ENCODE assay signal across 21 cellular contexts in the genomic region with DNA sequence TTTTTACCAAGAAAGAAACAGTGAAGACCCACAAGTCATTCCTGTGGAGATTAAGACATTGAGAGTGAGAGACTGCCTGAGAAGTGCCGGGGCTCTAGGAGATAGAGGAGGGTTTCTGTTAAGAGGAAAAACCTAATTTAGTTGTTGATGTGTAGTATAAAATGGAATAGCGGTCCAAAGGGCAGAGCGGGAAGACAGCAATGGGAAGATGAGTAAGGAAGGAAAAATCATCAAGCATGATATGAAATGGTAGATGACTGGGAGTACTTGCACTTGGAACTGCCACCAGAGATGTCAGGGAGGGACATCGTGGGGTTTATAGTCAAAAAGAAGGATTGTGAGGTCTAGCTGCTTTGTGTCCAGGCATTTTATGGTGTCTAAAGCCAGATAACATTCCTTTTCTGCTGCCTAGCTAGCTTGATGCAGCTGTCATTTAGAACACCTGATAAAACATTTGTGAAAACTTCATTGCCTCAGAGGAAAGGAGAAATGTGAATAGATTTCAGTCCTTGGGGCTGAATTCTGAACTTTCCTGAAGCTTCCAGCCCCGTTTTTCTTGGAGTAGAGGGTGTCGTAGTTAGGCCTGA. TPM values are rescaled to one million over a fixed set of nuclear protein-coding genes. Genes with fewer than 3 reads are reported as not detected.
DNase-seq lines count a peak whose midpoint lies in the region; ATAC-seq and TF ChIP-seq lines count a peak whose summit lies in the region.
"Had no signal": no experiment of that assay in that cellular context is flagged by ENCODE, and none has a peak within 500 bp of the region (broad histone marks: within the 10 kb centered on the region; RNA-seq: fewer than 3 reads in every experiment).

No MANE protein-coding gene starts in this region.

- peaks cover 32% of the 10 kb centered on the region for H3K36me3 Mint-ChIP-seq in T-helper 1 cell treated with Interleukin-12 subunit alpha and Interleukin-12 subunit beta and Interleukin-4 antibody, amounts not matched to agents 30 μg/mL and 1 μg/mL, for 36 hours (ENCODE audit: low read depth)
- H3K36me3 Mint-ChIP-seq in CD4-positive, alpha-beta T cell (ENCODE audit: low read depth): peaks cover 93% of the 10 kb centered on the region
- H3K36me3 Mint-ChIP-seq in activated naive CD4-positive, alpha-beta T cell treated with anti-CD3 and anti-CD28 coated beads, Interleukin-2, amount 50 U/mL, for 72 hours: peaks cover 10 to 12% of the 10 kb centered on the region in 2 donors
- H3K36me3 Mint-ChIP-seq in naive thymus-derived CD4-positive, alpha-beta T cell: peaks cover 21 to 59% (median 30%) of the 10 kb centered on the region in 5 donors

- no peaks in the 10 kb centered on the region for H3K27me3 Mint-ChIP-seq in T-helper 1 cell treated with Interleukin-12 subunit alpha and Interleukin-12 subunit beta and Interleukin-4 antibody, amounts not matched to agents 30 μg/mL and 1 μg/mL, for 36 hours (ENCODE audit: low read depth)
- H3K27me3 Mint-ChIP-seq in CD4-positive, alpha-beta T cell: no peaks in the 10 kb centered on the region
- H3K27me3 Mint-ChIP-seq in naive thymus-derived CD4-positive, alpha-beta T cell: no peaks in the 10 kb centered on the region

- H3K36me3 ChIP-seq in naive thymus-derived CD4-positive, alpha-beta T cell (ENCODE audit: control insufficient read depth in 2 of 3, insufficient read depth in 3 of 3, low read length in 3 of 3): peaks cover 22 to 70% (median 41%) of the 10 kb centered on the region in 3 experiments
- H3K36me3 ChIP-seq: ovary had no signal

- peak overlapping the region; percentile 32 for H3K27ac Mint-ChIP-seq in T-helper 1 cell treated with Interleukin-12 subunit alpha and Interleukin-12 subunit beta and Interleukin-4 antibody, amounts not matched to agents 30 μg/mL and 1 μg/mL, for 36 hours
- H3K27ac Mint-ChIP-seq in CD4-positive, alpha-beta T cell: peak overlapping the region; percentile 66
- H3K27ac Mint-ChIP-seq in activated naive CD4-positive, alpha-beta T cell treated with anti-CD3 and anti-CD28 coated beads, Interleukin-2, amount 50 U/mL, for 72 hours: peak overlapping the region; percentile 17 to 39
- peak overlapping the region in 8 of 9 donors; percentile 2 to 45 (median 14) for H3K27ac Mint-ChIP-seq in naive thymus-derived CD4-positive, alpha-beta T cell
- H3K27ac Mint-ChIP-seq: endodermal cell had no signal

- DNase-seq in T-helper 1 cell (no peak), midbrain (lab: John Stamatoyannopoulos, UW) (no peak)
- no peak for DNase-seq in CD4-positive, alpha-beta T cell
- no peak for DNase-seq in activated naive CD4-positive, alpha-beta T cell treated with anti-CD3 and anti-CD28 coated beads, Interleukin-2, amount 50 U/mL, for 72 hours (ENCODE audit: low spot score in 2 of 2)
- DNase-seq in naive thymus-derived CD4-positive, alpha-beta T cell: no peak
- DNase-seq: activated effector memory CD4-positive, alpha-beta T cell treated with Interleukin-2 at 50 U/mL for 16 hours; EL; endodermal cell; left ventricle myocardium inferior; NCI-H1105; NCI-H2107; NCI-H526; ovary; stimulated activated naive CD8-positive, alpha-beta T cell treated with anti-CD3 and anti-CD28 coated beads, Interleukin-15, Interleukin-2, amounts not matched to agents 100 U/mL and 50 U/mL, for 24 hours; trophoblast cell had no signal

- CTCF ChIA-PET in CD4-positive, alpha-beta T cell (lab: Charles Lee): no interaction called here
- CTCF ChIA-PET in naive thymus-derived CD4-positive, alpha-beta T cell (lab: Charles Lee): no interaction called here

- no peaks in the 10 kb centered on the region for H3K27me3 ChIP-seq in CD4-positive, alpha-beta T cell (ENCODE audit: control insufficient read depth, insufficient read depth, low read length)
- H3K27me3 ChIP-seq in naive thymus-derived CD4-positive, alpha-beta T cell (ENCODE audit: control insufficient read depth in 2 of 2, insufficient read depth in 2 of 2, low read length in 2 of 2): no peaks in the 10 kb centered on the region
- H3K27me3 ChIP-seq: ovary had no signal

- H3K4me3 Mint-ChIP-seq in T-helper 1 cell treated with Interleukin-12 subunit alpha and Interleukin-12 subunit beta and Interleukin-4 antibody, amounts not matched to agents 30 μg/mL and 1 μg/mL, for 36 hours: no peak overlapping the region
- no peak overlapping the region for H3K4me3 Mint-ChIP-seq in CD4-positive, alpha-beta T cell
- no peak overlapping the region for H3K4me3 Mint-ChIP-seq in naive thymus-derived CD4-positive, alpha-beta T cell
- H3K4me3 Mint-ChIP-seq: endodermal cell had no signal

- H3K27ac ChIP-seq in CD4-positive, alpha-beta T cell (ENCODE audit: low read depth, low read length): no peak overlapping the region
- no peak overlapping the region for H3K27ac ChIP-seq in naive thymus-derived CD4-positive, alpha-beta T cell (ENCODE audit: low read depth, low read length)
- H3K27ac ChIP-seq: 22Rv1, GM23248, left ventricle myocardium inferior, ovary, VCaP had no signal

- peaks cover 2% of the 10 kb centered on the region for H3K4me1 Mint-ChIP-seq in T-helper 1 cell treated with Interleukin-12 subunit alpha and Interleukin-12 subunit beta and Interleukin-4 antibody, amounts not matched to agents 30 μg/mL and 1 μg/mL, for 36 hours (ENCODE audit: low read depth)
- H3K4me1 Mint-ChIP-seq in CD4-positive, alpha-beta T cell (ENCODE audit: low read depth): peaks cover 14% of the 10 kb centered on the region
- H3K4me1 Mint-ChIP-seq in naive thymus-derived CD4-positive, alpha-beta T cell: peaks cover 3 to 18% (median 11%) of the 10 kb centered on the region in 7 donors

- H3K4me3 ChIP-seq in naive thymus-derived CD4-positive, alpha-beta T cell (ENCODE audit: low read length): no peak overlapping the region
- H3K4me3 ChIP-seq: GM23248, left ventricle myocardium inferior, ovary had no signal

- no peaks in the 10 kb centered on the region for H3K9me3 ChIP-seq in CD4-positive, alpha-beta T cell (ENCODE audit: control insufficient read depth, low read length)
- no peaks in the 10 kb centered on the region for H3K9me3 ChIP-seq in naive thymus-derived CD4-positive, alpha-beta T cell (ENCODE audit: control insufficient read depth in 2 of 3, low read length in 3 of 3)
- H3K9me3 ChIP-seq: left ventricle myocardium inferior, ovary had no signal

- POLR2A ChIA-PET in CD4-positive, alpha-beta T cell (lab: Charles Lee): interaction anchor here (1.0 kb wide), 1 partner anchor 58 kb away, joined by 4 read pairs; a partner anchor contains a TSS
- POLR2A ChIA-PET in naive thymus-derived CD4-positive, alpha-beta T cell (lab: Charles Lee): no interaction called here

- H3K9me3 Mint-ChIP-seq in T-helper 1 cell treated with Interleukin-12 subunit alpha and Interleukin-12 subunit beta and Interleukin-4 antibody, amounts not matched to agents 30 μg/mL and 1 μg/mL, for 36 hours: no peaks in the 10 kb centered on the region
- H3K9me3 Mint-ChIP-seq in CD4-positive, alpha-beta T cell: no peaks in the 10 kb centered on the region
- no peaks in the 10 kb centered on the region for H3K9me3 Mint-ChIP-seq in activated naive CD4-positive, alpha-beta T cell treated with anti-CD3 and anti-CD28 coated beads, Interleukin-2, amount 50 U/mL, for 72 hours
- H3K9me3 Mint-ChIP-seq in naive thymus-derived CD4-positive, alpha-beta T cell: peaks cover 0 to 2% (median 0%) of the 10 kb centered on the region in 11 donors
- H3K9me3 Mint-ChIP-seq: endodermal cell had no signal

- no peak for ATAC-seq in CD4-positive, alpha-beta T cell (ENCODE audit: poor library complexity)
- ATAC-seq in activated naive CD4-positive, alpha-beta T cell treated with anti-CD3 and anti-CD28 coated beads, Interleukin-2, amount 50 U/mL, for 72 hours: no peak
- ATAC-seq in naive thymus-derived CD4-positive, alpha-beta T cell: no peak
- ATAC-seq in HG03135 (IDR thresholded peaks at IDR 0.05; ENCODE audit: unreplicated experiment): no peak
- no peak for ATAC-seq in HG03565 (IDR thresholded peaks at IDR 0.05; ENCODE audit: unreplicated experiment)
- ATAC-seq: stimulated activated naive CD8-positive, alpha-beta T cell treated with anti-CD3 and anti-CD28 coated beads, Interleukin-15, Interleukin-2, amounts not matched to agents 100 U/mL and 50 U/mL, for 24 hours had no signal

- intact Hi-C loops in CD4-positive, alpha-beta T cell (cut with DNase I, micrococcal nuclease): no loop called here
- intact Hi-C loops in naive thymus-derived CD4-positive, alpha-beta T cell (cut with micrococcal nuclease): no loop called here

- no peaks in the 10 kb centered on the region for H3K4me1 ChIP-seq in naive thymus-derived CD4-positive, alpha-beta T cell (ENCODE audit: control insufficient read depth in 2 of 2, insufficient read depth in 2 of 2, low read length in 2 of 2)

- no peak for TF ChIP-seq CTCF in CD4-positive, alpha-beta T cell (IDR thresholded peaks at IDR 0.05)

RNA-seq across cellular contexts. Expression of a gene that starts 20.1 kb away (rescaled TPM):
- 10 to 100 TPM; 27.1 to 28.3 TPM for total RNA-seq in CD4-positive, alpha-beta T cell
- 10 to 100 TPM; 26.6 to 34.6 TPM for total RNA-seq in activated naive CD4-positive, alpha-beta T cell treated with anti-CD3 and anti-CD28 coated beads, Interleukin-2, amount 50 U/mL, for 72 hours
- 10 to 100 TPM; 32.7 to 55.8 (median 49.3) TPM for total RNA-seq in naive thymus-derived CD4-positive, alpha-beta T cell
- polyA plus RNA-seq in naive thymus-derived CD4-positive, alpha-beta T cell: 10 to 100 TPM; 23.7 to 37.6 TPM

RNA-seq across cellular contexts. Expression of a gene that starts 57.8 kb away (rescaled TPM):
- 100 to 1,000 TPM; 157 to 161 TPM for total RNA-seq in CD4-positive, alpha-beta T cell
- 100 to 1,000 TPM in 1 of 2 donors, 10 to 100 TPM in 1; 86.4 to 100 TPM for total RNA-seq in activated naive CD4-positive, alpha-beta T cell treated with anti-CD3 and anti-CD28 coated beads, Interleukin-2, amount 50 U/mL, for 72 hours
- 100 to 1,000 TPM; 111 to 168 (median 146) TPM for total RNA-seq in naive thymus-derived CD4-positive, alpha-beta T cell
- 10 to 100 TPM; 43.0 to 76.6 TPM for polyA plus RNA-seq in naive thymus-derived CD4-positive, alpha-beta T cell

Comparison
In these comparisons a context has a peak if more than half of its experiments do, and no peak if none do; other contexts are left out.
1. H3K27ac Mint-ChIP-seq: peak in every context shown above with its lines; median percentile 66 in CD4-positive, alpha-beta T cell; 32 in T-helper 1 cell treated with Interleukin-12 subunit alpha and Interleukin-12 subunit beta and Interleukin-4 antibody, amounts not matched to agents 30 μg/mL and 1 μg/mL, for 36 hours; 28 in activated naive CD4-positive, alpha-beta T cell treated with anti-CD3 and anti-CD28 coated beads, Interleukin-2, amount 50 U/mL, for 72 hours; 14 in naive thymus-derived CD4-positive, alpha-beta T cell.